13 cellular contexts compared by ENCODE assay signal in the genomic region with DNA sequence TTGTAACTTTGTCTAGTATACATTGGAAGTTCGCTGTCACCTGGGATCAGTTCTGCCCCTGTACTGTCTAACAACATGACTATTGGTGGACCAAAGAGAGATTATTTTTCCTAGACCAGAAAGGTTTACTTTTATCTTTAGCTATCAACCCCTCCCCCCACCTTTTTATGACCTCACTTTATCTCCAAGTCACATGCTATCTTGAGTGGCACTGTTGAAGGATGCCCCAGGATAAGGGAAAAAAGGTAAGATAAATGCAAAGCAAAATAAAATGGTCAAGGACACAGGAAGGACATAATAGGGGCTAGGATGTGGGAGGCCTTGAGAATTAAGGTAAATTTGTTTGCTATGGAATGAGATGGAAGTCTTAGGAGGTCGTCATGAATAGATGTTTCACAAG. TPM values are rescaled to one million over a fixed set of nuclear protein-coding genes. Genes with fewer than 3 reads are reported as not detected.
DNase-seq lines count a peak whose midpoint lies in the region; ATAC-seq and TF ChIP-seq lines count a peak whose summit lies in the region.
"Had no signal": no experiment of that assay in that cellular context is flagged by ENCODE, and none has a peak within 500 bp of the region (broad histone marks: within the 10 kb centered on the region; RNA-seq: fewer than 3 reads in every experiment).

No MANE protein-coding gene starts in this region.

- H3K27ac ChIP-seq in DOHH2 (ENCODE audit: low read depth, low read length) (no peak overlapping the region), Karpas-422 (ENCODE audit: low read length) (peak overlapping the region; percentile 76), osteoblast (ENCODE audit: low read depth, low read length) (no peak overlapping the region)

- intact Hi-C loops in sciatic nerve (cut with DNase I): no loop called here

- no peaks in the 10 kb centered on the region for H3K27me3 ChIP-seq in DOHH2 (ENCODE audit: control insufficient read depth, low read length)
- no peaks in the 10 kb centered on the region for H3K27me3 ChIP-seq in Karpas-422 (ENCODE audit: low read length)
- no peaks in the 10 kb centered on the region for H3K27me3 ChIP-seq in osteoblast (ENCODE audit: insufficient read depth, low read length)
- H3K27me3 ChIP-seq: ascending aorta, stomach had no signal

- peaks cover 41% of the 10 kb centered on the region for H3K4me1 Mint-ChIP-seq in central memory CD8-positive, alpha-beta T cell

- H3K79me2 ChIP-seq in DOHH2 (ENCODE audit: control insufficient read depth, low read length) (peaks cover 33% of the 10 kb centered on the region), Karpas-422 (ENCODE audit: low read length) (peaks cover 48% of the 10 kb centered on the region), osteoblast (ENCODE audit: insufficient read depth, low read length) (peaks cover 30% of the 10 kb centered on the region)

- H3K9me3 ChIP-seq in DOHH2 (ENCODE audit: control insufficient read depth, insufficient read depth, low read length): no peaks in the 10 kb centered on the region
- no peaks in the 10 kb centered on the region for H3K9me3 ChIP-seq in Karpas-422 (ENCODE audit: low read length)
- H3K9me3 ChIP-seq in osteoblast (ENCODE audit: low read depth, low read length): no peaks in the 10 kb centered on the region
- H3K9me3 ChIP-seq: ascending aorta, stomach had no signal

- H3K4me3 ChIP-seq in DOHH2 (ENCODE audit: low read length) (peak overlapping the region; percentile 74), Karpas-422 (ENCODE audit: low read length) (peak overlapping the region; percentile 71), osteoblast (ENCODE audit: insufficient read depth, low read length) (no peak overlapping the region)
- H3K4me3 ChIP-seq: lung had no signal

- ATAC-seq in central memory CD8-positive, alpha-beta T cell (replicated peaks; ENCODE audit: extremely low read depth, poor library complexity, severe bottlenecking): no peak
- no peak for ATAC-seq in sciatic nerve

- H3K4me3 Mint-ChIP-seq in central memory CD8-positive, alpha-beta T cell: peak overlapping the region; percentile 85

- no peaks in the 10 kb centered on the region for H3K27me3 Mint-ChIP-seq in central memory CD8-positive, alpha-beta T cell

- DNase-seq in Karpas-422 (no peak), osteoblast (ENCODE audit: insufficient read length, low spot score, missing footprints) (no peak), sciatic nerve (ENCODE audit: low spot score) (no peak), LoVo (ENCODE audit: low spot score) (no peak)
- no peak for DNase-seq in central memory CD8-positive, alpha-beta T cell (ENCODE audit: low spot score in 2 of 2)
- no peak for DNase-seq in stimulated activated CD4-positive, alpha-beta T cell treated with anti-CD3 and anti-CD28 coated beads, Interleukin-2, amount 100 ng/mL, for 24 hours
- DNase-seq: GDM1, NCI-H1105 treated with DMSO at 0.1 percent for 48 hours, stomach, WERI-Rb-1 had no signal

- peak overlapping the region; percentile 62 for H3K4me2 ChIP-seq in DOHH2 (ENCODE audit: low read length)
- peak overlapping the region; percentile 74 for H3K4me2 ChIP-seq in Karpas-422 (ENCODE audit: low read depth, low read length, poor library complexity, severe bottlenecking)
- H3K4me2 ChIP-seq in osteoblast (ENCODE audit: insufficient read depth, low read length): peak overlapping the region; percentile 93

- H3K27ac Mint-ChIP-seq in central memory CD8-positive, alpha-beta T cell (ENCODE audit: low read depth): peak overlapping the region; percentile 84

- no peaks in the 10 kb centered on the region for H3K9me2 ChIP-seq in DOHH2 (replicated peaks; ENCODE audit: control insufficient read depth, low read length)
- no peaks in the 10 kb centered on the region for H3K9me2 ChIP-seq in Karpas-422 (replicated peaks; ENCODE audit: insufficient read depth, low read length)

- H3K9me3 Mint-ChIP-seq in central memory CD8-positive, alpha-beta T cell: no peaks in the 10 kb centered on the region

- H3K36me3 ChIP-seq in DOHH2 (ENCODE audit: control insufficient read depth, low read length): no peaks in the 10 kb centered on the region
- no peaks in the 10 kb centered on the region for H3K36me3 ChIP-seq in Karpas-422 (ENCODE audit: insufficient read depth, low read length)
- peaks cover 9% of the 10 kb centered on the region for H3K36me3 ChIP-seq in osteoblast (ENCODE audit: insufficient read depth, low read length)

- H3K9ac ChIP-seq in Karpas-422 (ENCODE audit: low read length): peak overlapping the region; percentile 78

- peaks cover 83% of the 10 kb centered on the region for H3K4me1 ChIP-seq in DOHH2 (ENCODE audit: control insufficient read depth, low read length)
- H3K4me1 ChIP-seq in Karpas-422 (ENCODE audit: low read length): peaks cover 90% of the 10 kb centered on the region
- H3K4me1 ChIP-seq in osteoblast (ENCODE audit: insufficient read depth, low read length): peaks cover 14% of the 10 kb centered on the region

- peaks cover 14% of the 10 kb centered on the region for H3K36me3 Mint-ChIP-seq in central memory CD8-positive, alpha-beta T cell (ENCODE audit: insufficient read depth)

- TF ChIP-seq CTCF in DOHH2 (IDR thresholded peaks at IDR 0.05; ENCODE audit: low read depth, low read length, poor library complexity, severe bottlenecking): peak; percentile 1
- TF ChIP-seq CTCF in osteoblast (IDR thresholded peaks at IDR 0.05; ENCODE audit: extremely low read depth, low read depth, low read length): no peak

- H4K20me1 ChIP-seq in DOHH2 (ENCODE audit: control insufficient read depth, insufficient read depth, low read depth, low read length) (peaks cover 6% of the 10 kb centered on the region; the same call in 1 of the 2 replicates), Karpas-422 (ENCODE audit: insufficient read depth, low read depth, low read length) (peaks cover 6% of the 10 kb centered on the region; the same call in 1 of the 2 replicates), osteoblast (ENCODE audit: insufficient read depth, low read length) (peaks cover 22% of the 10 kb centered on the region)

- H2AFZ ChIP-seq in Karpas-422 (ENCODE audit: low read length): no peak overlapping the region
- H2AFZ ChIP-seq in osteoblast (ENCODE audit: low read length): no peak overlapping the region

- H3F3A ChIP-seq in DOHH2 (ENCODE audit: control insufficient read depth, insufficient read depth): peaks cover 15% of the 10 kb centered on the region

RNA-seq across cellular contexts. Expression of a gene that starts 1.0 kb away (rescaled TPM):
- total RNA-seq in Karpas-422 (2014; rRNA removed; shearing (Covaris generic); ENCODE audit: low replicate concordance): 26.7 and 29.6 TPM in 2 replicates
- 20.6 and 20.9 TPM in 2 replicates for total RNA-seq in osteoblast
- 48.2 TPM for total RNA-seq in sciatic nerve
